ENCODE assay signal across 19 cellular contexts in the genomic region with DNA sequence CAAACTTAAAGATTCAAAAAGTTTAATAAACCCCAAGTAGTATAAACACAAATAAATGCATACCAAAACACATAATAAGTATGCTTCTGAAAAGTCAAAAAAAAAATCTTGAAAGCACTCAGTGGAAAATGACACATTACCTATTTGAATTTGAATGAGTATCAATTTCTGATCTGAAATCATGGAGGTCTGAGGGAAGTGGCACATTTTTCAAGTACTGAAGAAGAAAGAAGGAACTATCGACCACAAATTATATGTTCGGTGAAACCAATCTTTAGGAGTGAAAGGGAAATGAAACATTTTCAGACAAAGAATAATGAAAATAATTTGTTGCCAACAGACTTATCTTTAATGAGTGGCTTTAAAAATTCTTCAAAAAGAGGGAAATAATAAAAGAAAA. TPM values are rescaled to one million over a fixed set of nuclear protein-coding genes. Genes with fewer than 3 reads are reported as not detected.
DNase-seq lines count a peak whose midpoint lies in the region; ATAC-seq, FAIRE-seq and TF ChIP-seq lines count a peak whose summit lies in the region.
"Had no signal": no experiment of that assay in that cellular context is flagged by ENCODE, and none has a peak within 500 bp of the region (broad histone marks: within the 10 kb centered on the region; RNA-seq: fewer than 3 reads in every experiment).

No MANE protein-coding gene starts in this region.

- ATAC-seq in A549 (no peak), HG03175 (IDR thresholded peaks at IDR 0.05; ENCODE audit: unreplicated experiment) (no peak), HG02588 (IDR thresholded peaks at IDR 0.05; ENCODE audit: unreplicated experiment) (no peak)

- H3K9me3 ChIP-seq in A549 (no peaks in the 10 kb centered on the region), OCI-LY3 (ENCODE audit: insufficient read depth, low read length) (no peaks in the 10 kb centered on the region)
- H3K9me3 ChIP-seq: HAP-1 had no signal

- intact Hi-C loops in dendritic cell treated with granulocyte-macrophage colony-stimulating factor and Interleukin-4, amounts not matched to agents 40 ng/mL and 50 ng/mL, for 4 days (cut with micrococcal nuclease), result no loop called here

- H3K4me1 ChIP-seq in A549 (no peaks in the 10 kb centered on the region), OCI-LY3 (ENCODE audit: low read length) (peaks cover 14% of the 10 kb centered on the region)
- H3K4me1 ChIP-seq: BLaER1, HAP-1 had no signal

- no peaks in the 10 kb centered on the region for H3K79me2 ChIP-seq in OCI-LY3 (ENCODE audit: low read length)

- peak overlapping the region; percentile 20 for H3K27ac Mint-ChIP-seq in dendritic cell treated with granulocyte-macrophage colony-stimulating factor and Interleukin-4, amounts not matched to agents 40 ng/mL and 50 ng/mL, for 4 days
- H3K27ac Mint-ChIP-seq: CD4-positive, CD25-positive, alpha-beta regulatory T cell had no signal

- H3K27ac ChIP-seq in A549, result no peak overlapping the region
- no peak overlapping the region for H3K27ac ChIP-seq in OCI-LY3 (ENCODE audit: low read length)
- H3K27ac ChIP-seq: 22Rv1, BLaER1 had no signal

- TF ChIP-seq CTCF in A549 (IDR thresholded peaks at IDR 0.05) (no peak), OCI-LY3 (IDR thresholded peaks at IDR 0.05; ENCODE audit: low read depth, low read length) (no peak)

- H4K20me1 ChIP-seq in OCI-LY3 (ENCODE audit: insufficient read depth, low read length), result no peaks in the 10 kb centered on the region
- H4K20me1 ChIP-seq: BLaER1 had no signal

- H3K9ac ChIP-seq in OCI-LY3 (ENCODE audit: low read length), result no peak overlapping the region
- H3K9ac ChIP-seq: BLaER1 had no signal

- H3K27me3 Mint-ChIP-seq in dendritic cell treated with granulocyte-macrophage colony-stimulating factor and Interleukin-4, amounts not matched to agents 40 ng/mL and 50 ng/mL, for 4 days, result peaks cover 3% of the 10 kb centered on the region
- H3K27me3 Mint-ChIP-seq: CD4-positive, CD25-positive, alpha-beta regulatory T cell had no signal

- WGBS in A549 (ENCODE audit: missing lambda C conversion rate), result 39% methylated on average over 2 of the region's 2 CpGs

- H3K4me3 ChIP-seq in A549 (no peak overlapping the region), OCI-LY3 (ENCODE audit: low read length) (no peak overlapping the region)
- H3K4me3 ChIP-seq: BLaER1, HAP-1 had no signal

- CTCF ChIA-PET in A549 (lab: Yijun Ruan, JAX), result no interaction called here

- H3K4me1 Mint-ChIP-seq in dendritic cell treated with granulocyte-macrophage colony-stimulating factor and Interleukin-4, amounts not matched to agents 40 ng/mL and 50 ng/mL, for 4 days (ENCODE audit: low read depth), result peaks cover 6% of the 10 kb centered on the region
- H3K4me1 Mint-ChIP-seq: CD4-positive, CD25-positive, alpha-beta regulatory T cell had no signal

- H3K36me3 Mint-ChIP-seq in dendritic cell treated with granulocyte-macrophage colony-stimulating factor and Interleukin-4, amounts not matched to agents 40 ng/mL and 50 ng/mL, for 4 days (ENCODE audit: low read depth), result no peaks in the 10 kb centered on the region
- H3K36me3 Mint-ChIP-seq: CD4-positive, CD25-positive, alpha-beta regulatory T cell had no signal

- TF ChIP-seq EP300 in A549 (IDR thresholded peaks at IDR 0.05), result no peak

- no peak overlapping the region for H3K4me2 ChIP-seq in A549
- peak overlapping the region; percentile 39 for H3K4me2 ChIP-seq in OCI-LY3 (ENCODE audit: low read length)
- H3K4me2 ChIP-seq: BLaER1 had no signal

- no peak for TF ChIP-seq RAD21 in A549 (conservative IDR thresholded peaks at IDR 0.05 in 1 of 2, IDR thresholded peaks at IDR 0.05 in 1 of 2)

- no peaks in the 10 kb centered on the region for H3K9me3 Mint-ChIP-seq in dendritic cell treated with granulocyte-macrophage colony-stimulating factor and Interleukin-4, amounts not matched to agents 40 ng/mL and 50 ng/mL, for 4 days

- DNase-seq in A549 (ENCODE audit: low read depth in 1 of 2, low spot score in 1 of 2) (no peak), MV-4-11 (lab: John Stamatoyannopoulos, UW) (peak; percentile 24), anterior cingulate cortex (lab: John Stamatoyannopoulos, UW) (no peak)
- no peak for DNase-seq in activated naive CD4-positive, alpha-beta T cell (lab: John Stamatoyannopoulos, UW)
- DNase-seq: AML-193; CD4-positive, CD25-positive, alpha-beta regulatory T cell; DMS53; GOT3; IMR-90; KBM-7 had no signal

- no peak overlapping the region for H2AFZ ChIP-seq in OCI-LY3 (ENCODE audit: low read depth, low read length)

- no peak overlapping the region for H3K4me3 Mint-ChIP-seq in dendritic cell treated with granulocyte-macrophage colony-stimulating factor and Interleukin-4, amounts not matched to agents 40 ng/mL and 50 ng/mL, for 4 days
- H3K4me3 Mint-ChIP-seq: CD4-positive, CD25-positive, alpha-beta regulatory T cell had no signal

- H3K27me3 ChIP-seq in OCI-LY3 (ENCODE audit: low read depth, low read length), result peaks cover 4% of the 10 kb centered on the region

- no peak for TF ChIP-seq POLR2A in A549 (IDR thresholded peaks at IDR 0.05; ENCODE audit: low read length)

- POLR2A ChIA-PET in A549 (lab: Yijun Ruan, JAX), result no interaction called here

- FAIRE-seq in A549 (lab: Jason Lieb, UNC), result peak; percentile 23
- FAIRE-seq: GM12891, GM19239 had no signal

- H3K36me3 ChIP-seq in OCI-LY3 (replicated peaks; ENCODE audit: low read depth, low read length), result no peaks in the 10 kb centered on the region
- H3K36me3 ChIP-seq: BLaER1, HAP-1 had no signal

TF ChIP-seq in A549, 52 proteins besides CTCF, POLR2A, EP300 and RAD21:
- TF ChIP-seq BHLHE40 (IDR thresholded peaks at IDR 0.05; ENCODE audit: low read depth, low read length) (no peak), MYC (IDR thresholded peaks at IDR 0.05; ENCODE audit: borderline replicate concordance, low read length) (no peak), NR3C1 (IDR thresholded peaks at IDR 0.05) (no peak), SREBF2 (IDR thresholded peaks at IDR 0.05) (no peak), CBX8 (IDR thresholded peaks at IDR 0.05) (no peak), MAZ (IDR thresholded peaks at IDR 0.05; ENCODE audit: borderline replicate concordance, low read depth, low read length) (no peak), RCOR1 (IDR thresholded peaks at IDR 0.05; ENCODE audit: low read depth, low read length) (no peak), ZNF302 (CRISPR knock-in tag; IDR thresholded peaks at IDR 0.05) (no peak), FOXS1 (CRISPR knock-in tag; IDR thresholded peaks at IDR 0.05) (no peak), GATA3 (IDR thresholded peaks at IDR 0.05; ENCODE audit: borderline replicate concordance) (no peak), CEBPB (IDR thresholded peaks at IDR 0.05) (no peak), HOXB5 (CRISPR knock-in tag; IDR thresholded peaks at IDR 0.05) (no peak), RFX5 (IDR thresholded peaks at IDR 0.05) (no peak), JUNB (IDR thresholded peaks at IDR 0.05) (no peak), JUN (IDR thresholded peaks at IDR 0.05) (no peak), RNF2 (IDR thresholded peaks at IDR 0.05; ENCODE audit: borderline replicate concordance, low read depth) (no peak), EHMT2 (IDR thresholded peaks at IDR 0.05; ENCODE audit: low read depth) (no peak)
- TF ChIP-seq, protein P1, sequence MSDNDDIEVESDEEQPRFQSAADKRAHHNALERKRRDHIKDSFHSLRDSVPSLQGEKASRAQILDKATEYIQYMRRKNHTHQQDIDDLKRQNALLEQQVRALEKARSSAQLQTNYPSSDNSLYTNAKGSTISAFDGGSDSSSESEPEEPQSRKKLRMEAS (IDR thresholded peaks at IDR 0.05), result no peak
- TF ChIP-seq, protein P2, sequence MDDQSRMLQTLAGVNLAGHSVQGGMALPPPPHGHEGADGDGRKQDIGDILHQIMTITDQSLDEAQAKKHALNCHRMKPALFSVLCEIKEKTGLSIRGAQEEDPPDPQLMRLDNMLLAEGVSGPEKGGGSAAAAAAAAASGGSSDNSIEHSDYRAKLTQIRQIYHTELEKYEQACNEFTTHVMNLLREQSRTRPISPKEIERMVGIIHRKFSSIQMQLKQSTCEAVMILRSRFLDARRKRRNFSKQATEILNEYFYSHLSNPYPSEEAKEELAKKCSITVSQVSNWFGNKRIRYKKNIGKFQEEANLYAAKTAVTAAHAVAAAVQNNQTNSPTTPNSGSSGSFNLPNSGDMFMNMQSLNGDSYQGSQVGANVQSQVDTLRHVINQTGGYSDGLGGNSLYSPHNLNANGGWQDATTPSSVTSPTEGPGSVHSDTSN (IDR thresholded peaks at IDR 0.05), result no peak
- TF ChIP-seq, protein P3, sequence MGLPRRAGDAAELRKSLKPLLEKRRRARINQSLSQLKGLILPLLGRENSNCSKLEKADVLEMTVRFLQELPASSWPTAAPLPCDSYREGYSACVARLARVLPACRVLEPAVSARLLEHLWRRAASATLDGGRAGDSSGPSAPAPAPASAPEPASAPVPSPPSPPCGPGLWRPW (IDR thresholded peaks at IDR 0.05), result no peak

RNA-seq across cellular contexts. Expression of a gene that starts 12.1 kb away (rescaled TPM):
- polyA plus RNA-seq in A549 (2011; rRNA removed) (not detected in 2 replicates), A549 (2017; fragmentation: RNase III; extraction: RNeasy Plus Mini Kit Qiagen cat#74134 plus additional on column Dnase treatment) (not detected in 3 replicates)
- polyA plus RNA-seq in A549 (2012; cell fraction: cytosol; rRNA removed), result not detected in 2 replicates
- not detected in 2 replicates for polyA plus RNA-seq in A549 (2012; cell fraction: nucleus; rRNA removed)
- polyA minus RNA-seq in A549 (2011; rRNA and poly(A)+ RNA removed), result not detected in 2 replicates
- polyA plus RNA-seq: CD4-positive, CD25-positive, alpha-beta regulatory T cell; IMR-90 had no signal
